In the genomic region with DNA sequence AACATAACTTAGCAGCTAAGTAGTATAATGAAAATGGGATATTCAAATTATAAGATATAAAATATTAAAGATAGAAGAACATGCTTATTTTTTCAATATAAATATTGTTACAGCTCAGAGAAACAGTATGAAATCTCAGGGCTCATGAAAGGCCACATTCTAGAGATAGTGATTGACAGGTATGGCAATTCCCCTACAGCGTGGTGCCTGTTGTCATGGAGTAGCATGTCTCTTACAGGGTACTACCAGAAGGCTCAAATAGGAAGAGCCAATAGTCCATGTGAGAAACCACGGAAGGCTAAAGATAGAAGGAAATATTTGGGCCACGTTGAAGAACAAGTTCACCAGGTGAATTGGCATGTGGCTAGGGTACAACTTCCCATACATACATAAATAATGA, we compare ENCODE assay signal across 7 cellular contexts.
A peak's percentile ranks its signal among the peaks of the same experiment; 100 is the strongest.
DNase-seq lines count a peak whose midpoint lies in the region; ATAC-seq, FAIRE-seq and TF ChIP-seq lines count a peak whose summit lies in the region.
"Not testable (repeated sequence)": the region's sequence is repeated elsewhere in the genome, so short reads cannot be mapped to it uniquely, and the experiment has no call there.

No MANE protein-coding gene starts in this region.

- not testable (repeated sequence) for TF ChIP-seq POLR2A in GM12892 (IDR thresholded peaks at IDR 0.05; ENCODE audit: low read depth, low read length); H54 (IDR thresholded peaks at IDR 0.05; ENCODE audit: low read depth, low read length)

- FAIRE-seq in GM12892 (lab: Jason Lieb, UNC) (peak; percentile 21), H54 (lab: Jason Lieb, UNC) (peak; percentile 6), bronchial epithelial cell (lab: Jason Lieb, UNC) (peak; percentile 13)

- not testable (repeated sequence) for H3K36me3 ChIP-seq in bronchial epithelial cell (ENCODE audit: control insufficient read depth, insufficient read depth, low read length); upper lobe of right lung; aorta (ENCODE audit: control insufficient read depth in 1 of 2, insufficient read depth in 2 of 2, low read length in 1 of 2)

- not testable (repeated sequence) for TF ChIP-seq CTCF in bronchial epithelial cell (IDR thresholded peaks at IDR 0.05; ENCODE audit: insufficient read depth, low read length, severe bottlenecking); upper lobe of right lung (IDR thresholded peaks at IDR 0.05)

- peak; percentile 51 for ATAC-seq in upper lobe of right lung
- ATAC-seq in aorta (ENCODE audit: low FRiP score): peak; percentile 22

- not testable (repeated sequence) for H3K27me3 ChIP-seq in bronchial epithelial cell (ENCODE audit: control insufficient read depth, insufficient read depth, low read length); upper lobe of right lung; aorta (ENCODE audit: control insufficient read depth in 1 of 2, insufficient read depth in 2 of 2, low read length in 1 of 2)

- H3K4me1 ChIP-seq in upper lobe of right lung; aorta (ENCODE audit: control insufficient read depth in 1 of 2, insufficient read depth in 2 of 2, low read length in 2 of 2): not testable (repeated sequence)

- H3K27ac ChIP-seq in upper lobe of right lung; aorta (ENCODE audit: low read depth in 1 of 2, low read length in 2 of 2): not testable (repeated sequence)

- H3K9me3 ChIP-seq in upper lobe of right lung; aorta (ENCODE audit: control insufficient read depth, low read length): not testable (repeated sequence)

- WGBS in aorta, 2 donors: 67 to 71% methylated on average over 3 of the region's 3 CpGs

- intact Hi-C loops in upper lobe of right lung (cut with DNase I); aorta (cut with DNase I): not testable (repeated sequence)

- H3K4me3 ChIP-seq in bronchial epithelial cell (ENCODE audit: low read depth, low read length); upper lobe of right lung; aorta (ENCODE audit: low read length in 2 of 2): not testable (repeated sequence)

- DNase-seq in GM12892 (ENCODE audit: insufficient read length); H54 (ENCODE audit: insufficient read length, low spot score); bronchial epithelial cell (ENCODE audit: low read depth); upper lobe of right lung; aorta: not testable (repeated sequence)
- DNase-seq in NCI-H748 (lab: John Stamatoyannopoulos, UW; ENCODE audit: unreplicated experiment) (peak; percentile 11), myocyte (ENCODE audit: low read depth) (peak; percentile 7)
